In genomic region chr12:10613334-10614055, GRCh38 we compare ENCODE assay signal across 1 cellular context.
A peak's percentile ranks its signal among the peaks of the same experiment; 100 is the strongest.
TF ChIP-seq lines count a peak whose summit lies in the region.

TSS of gene MAGOHB (minus strand) at chr12:10613609. CDS start at chr12:10613532, 77 bp downstream.

TF ChIP-seq in K562, 482 proteins besides CTCF, POLR2A, EP300 and RAD21 (continued from another document and continues in another):
- peak; percentile 91 for TF ChIP-seq AFF4 (CRISPR knock-in tag; IDR thresholded peaks at IDR 0.05)
- no peak for TF ChIP-seq ID3 (CRISPR knock-in tag; IDR thresholded peaks at IDR 0.05)
- TF ChIP-seq ID3 (tag; IDR thresholded peaks at IDR 0.05) = peak; percentile 40; the same call in 1 of the 2 replicates
- no peak for TF ChIP-seq ZNF717 (CRISPR knock-in tag; IDR thresholded peaks at IDR 0.05)
- TF ChIP-seq ZC3H8 (IDR thresholded peaks at IDR 0.05) = no peak
- TF ChIP-seq GTF2F1 (IDR thresholded peaks at IDR 0.05; ENCODE audit: low read depth, low read length) = no peak
- no peak for TF ChIP-seq PBX2 (CRISPR knock-in tag; IDR thresholded peaks at IDR 0.05; ENCODE audit: low read depth)
- TF ChIP-seq PBX2 (tag; conservative IDR thresholded peaks at IDR 0.05; ENCODE audit: low read depth) = no peak
- TF ChIP-seq ZNF384 (IDR thresholded peaks at IDR 0.05; ENCODE audit: low read depth, low read length) = 0 out of 2 replicates have a peak, but pooled peaks have one; percentile 27
- peak; percentile 97 for TF ChIP-seq RB1 (IDR thresholded peaks at IDR 0.05; ENCODE audit: low read depth)
- TF ChIP-seq ZFP30 (CRISPR knock-in tag; IDR thresholded peaks at IDR 0.05; ENCODE audit: borderline replicate concordance) = no peak
- no peak for TF ChIP-seq ZNF707 (CRISPR knock-in tag; conservative IDR thresholded peaks at IDR 0.05)
- peak; percentile 80 for TF ChIP-seq SUPT5H (IDR thresholded peaks at IDR 0.05)
- no peak for TF ChIP-seq MLX (CRISPR knock-in tag; conservative IDR thresholded peaks at IDR 0.05)
- peak; percentile 88 for TF ChIP-seq ATF2 (CRISPR knock-in tag; IDR thresholded peaks at IDR 0.05)
- TF ChIP-seq ZNF316 (IDR thresholded peaks at IDR 0.05) = peak; percentile 13; the same call in 1 of the 2 replicates
- no peak for TF ChIP-seq ARHGAP35 (IDR thresholded peaks at IDR 0.05; ENCODE audit: partially characterized antibody)
- 0 out of 4 replicates have a peak, but pooled peaks of 1 of the 2 experiments have one; percentile 45 for TF ChIP-seq ZNF639 (CRISPR knock-in tag; conservative IDR thresholded peaks at IDR 0.05 in 1 of 2, IDR thresholded peaks at IDR 0.05 in 1 of 2)
- no peak for TF ChIP-seq HDGF (IDR thresholded peaks at IDR 0.05)
- peak; percentile 100 for TF ChIP-seq CREM (IDR thresholded peaks at IDR 0.05; ENCODE audit: low read depth)
- peak; percentile 43; the same call in 1 of the 2 replicates for TF ChIP-seq MTA3 (IDR thresholded peaks at IDR 0.05; ENCODE audit: borderline replicate concordance)
- TF ChIP-seq CBFA2T2 (conservative IDR thresholded peaks at IDR 0.05) = no peak
- TF ChIP-seq STAT5B (CRISPR knock-in tag; IDR thresholded peaks at IDR 0.05) = no peak
- TF ChIP-seq MAFF (IDR thresholded peaks at IDR 0.05; ENCODE audit: low read length) = no peak
- TF ChIP-seq ZNF121 (CRISPR knock-in tag; conservative IDR thresholded peaks at IDR 0.05) = no peak
- TF ChIP-seq CBX3 (IDR thresholded peaks at IDR 0.05; ENCODE audit: borderline replicate concordance in 1 of 2, low read length in 2 of 2) = 0 out of 3 replicates have a peak, but pooled peaks of 1 of the 2 experiments have one; percentile 27
- no peak for TF ChIP-seq HSF4 (CRISPR knock-in tag; IDR thresholded peaks at IDR 0.05; ENCODE audit: borderline replicate concordance)
- peak; percentile 38; the same call in 1 of the 2 replicates for TF ChIP-seq ARID4B (CRISPR knock-in tag; IDR thresholded peaks at IDR 0.05)
- TF ChIP-seq AFF1 (IDR thresholded peaks at IDR 0.05; ENCODE audit: low read depth in 1 of 2, partially characterized antibody in 2 of 2) = peak in 1 of 2 experiments; percentile 25
- no peak for TF ChIP-seq ZMIZ1 (IDR thresholded peaks at IDR 0.05; ENCODE audit: low read depth in 2 of 2, low read length in 2 of 2)
- peak; percentile 61; the same call in 1 of the 2 replicates for TF ChIP-seq L3MBTL2 (IDR thresholded peaks at IDR 0.05)
